ENCODE assay signal across 2 cellular contexts in the genomic region with DNA sequence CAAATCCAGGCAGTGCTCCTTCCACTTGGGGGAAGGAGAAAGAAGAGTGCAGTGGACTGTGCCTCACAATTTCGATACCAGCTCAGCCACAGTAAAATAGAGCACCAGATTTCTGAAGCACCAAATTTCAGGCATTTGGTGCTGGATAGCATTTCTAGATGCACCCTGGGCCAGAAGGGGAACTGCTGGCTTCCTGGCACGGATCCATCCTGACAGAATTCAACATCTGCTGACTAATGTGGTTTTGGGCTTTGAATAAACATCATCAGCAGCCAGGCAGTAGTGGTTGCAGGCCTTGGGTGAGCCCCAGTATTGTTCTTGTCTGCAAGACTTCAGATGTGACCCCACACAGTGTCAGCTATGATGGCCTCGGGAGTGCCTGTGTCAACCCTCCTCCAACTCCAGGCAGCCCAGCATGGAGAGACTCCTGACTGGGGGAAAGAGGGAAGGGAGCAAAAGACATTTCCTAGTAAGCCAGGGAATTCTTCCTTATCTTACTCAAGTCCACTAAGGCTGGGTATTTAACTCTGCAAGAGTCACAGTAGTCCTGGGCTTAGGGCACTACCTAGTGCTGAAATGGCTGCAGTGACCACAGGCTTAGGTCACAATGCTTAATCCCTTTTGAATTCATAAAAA.
TF ChIP-seq lines count a peak whose summit lies in the region.

No MANE protein-coding gene starts in this region.

TF ChIP-seq in SK-N-SH, 30 proteins besides CTCF, POLR2A, EP300 and RAD21 (continued from another document):
- TF ChIP-seq, protein P1, sequence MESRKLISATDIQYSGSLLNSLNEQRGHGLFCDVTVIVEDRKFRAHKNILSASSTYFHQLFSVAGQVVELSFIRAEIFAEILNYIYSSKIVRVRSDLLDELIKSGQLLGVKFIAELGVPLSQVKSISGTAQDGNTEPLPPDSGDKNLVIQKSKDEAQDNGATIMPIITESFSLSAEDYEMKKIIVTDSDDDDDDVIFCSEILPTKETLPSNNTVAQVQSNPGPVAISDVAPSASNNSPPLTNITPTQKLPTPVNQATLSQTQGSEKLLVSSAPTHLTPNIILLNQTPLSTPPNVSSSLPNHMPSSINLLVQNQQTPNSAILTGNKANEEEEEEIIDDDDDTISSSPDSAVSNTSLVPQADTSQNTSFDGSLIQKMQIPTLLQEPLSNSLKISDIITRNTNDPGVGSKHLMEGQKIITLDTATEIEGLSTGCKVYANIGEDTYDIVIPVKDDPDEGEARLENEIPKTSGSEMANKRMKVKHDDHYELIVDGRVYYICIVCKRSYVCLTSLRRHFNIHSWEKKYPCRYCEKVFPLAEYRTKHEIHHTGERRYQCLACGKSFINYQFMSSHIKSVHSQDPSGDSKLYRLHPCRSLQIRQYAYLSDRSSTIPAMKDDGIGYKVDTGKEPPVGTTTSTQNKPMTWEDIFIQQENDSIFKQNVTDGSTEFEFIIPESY (IDR thresholded peaks at IDR 0.05; ENCODE audit: borderline replicate concordance, low read depth): no peak
- TF ChIP-seq ELF1 (IDR thresholded peaks at IDR 0.05): no peak
- no peak for TF ChIP-seq RCOR1 (IDR thresholded peaks at IDR 0.05; ENCODE audit: low read length)
- no peak for TF ChIP-seq MEF2A (IDR thresholded peaks at IDR 0.05; ENCODE audit: borderline replicate concordance, low read depth)
- no peak for TF ChIP-seq TCF12 (IDR thresholded peaks at IDR 0.05)
- TF ChIP-seq, protein P2, sequence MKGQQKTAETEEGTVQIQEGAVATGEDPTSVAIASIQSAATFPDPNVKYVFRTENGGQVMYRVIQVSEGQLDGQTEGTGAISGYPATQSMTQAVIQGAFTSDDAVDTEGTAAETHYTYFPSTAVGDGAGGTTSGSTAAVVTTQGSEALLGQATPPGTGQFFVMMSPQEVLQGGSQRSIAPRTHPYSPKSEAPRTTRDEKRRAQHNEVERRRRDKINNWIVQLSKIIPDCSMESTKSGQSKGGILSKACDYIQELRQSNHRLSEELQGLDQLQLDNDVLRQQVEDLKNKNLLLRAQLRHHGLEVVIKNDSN (IDR thresholded peaks at IDR 0.05; ENCODE audit: borderline replicate concordance, low read depth): no peak
- TF ChIP-seq, protein P3, sequence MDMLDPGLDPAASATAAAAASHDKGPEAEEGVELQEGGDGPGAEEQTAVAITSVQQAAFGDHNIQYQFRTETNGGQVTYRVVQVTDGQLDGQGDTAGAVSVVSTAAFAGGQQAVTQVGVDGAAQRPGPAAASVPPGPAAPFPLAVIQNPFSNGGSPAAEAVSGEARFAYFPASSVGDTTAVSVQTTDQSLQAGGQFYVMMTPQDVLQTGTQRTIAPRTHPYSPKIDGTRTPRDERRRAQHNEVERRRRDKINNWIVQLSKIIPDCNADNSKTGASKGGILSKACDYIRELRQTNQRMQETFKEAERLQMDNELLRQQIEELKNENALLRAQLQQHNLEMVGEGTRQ (IDR thresholded peaks at IDR 0.05; ENCODE audit: borderline replicate concordance, low read depth, low read length): no peak
- no peak for TF ChIP-seq TEAD4 (IDR thresholded peaks at IDR 0.05; ENCODE audit: borderline replicate concordance, insufficient read depth)
- no peak for TF ChIP-seq CHD2 (IDR thresholded peaks at IDR 0.05; ENCODE audit: low read length, partially characterized antibody)

TF ChIP-seq in SK-N-SH treated with all-trans-retinoic acid at 6 μM for 48 hours, 23 proteins besides CTCF, POLR2A, EP300 and RAD21 (continued from another document):
- TF ChIP-seq, protein P4, sequence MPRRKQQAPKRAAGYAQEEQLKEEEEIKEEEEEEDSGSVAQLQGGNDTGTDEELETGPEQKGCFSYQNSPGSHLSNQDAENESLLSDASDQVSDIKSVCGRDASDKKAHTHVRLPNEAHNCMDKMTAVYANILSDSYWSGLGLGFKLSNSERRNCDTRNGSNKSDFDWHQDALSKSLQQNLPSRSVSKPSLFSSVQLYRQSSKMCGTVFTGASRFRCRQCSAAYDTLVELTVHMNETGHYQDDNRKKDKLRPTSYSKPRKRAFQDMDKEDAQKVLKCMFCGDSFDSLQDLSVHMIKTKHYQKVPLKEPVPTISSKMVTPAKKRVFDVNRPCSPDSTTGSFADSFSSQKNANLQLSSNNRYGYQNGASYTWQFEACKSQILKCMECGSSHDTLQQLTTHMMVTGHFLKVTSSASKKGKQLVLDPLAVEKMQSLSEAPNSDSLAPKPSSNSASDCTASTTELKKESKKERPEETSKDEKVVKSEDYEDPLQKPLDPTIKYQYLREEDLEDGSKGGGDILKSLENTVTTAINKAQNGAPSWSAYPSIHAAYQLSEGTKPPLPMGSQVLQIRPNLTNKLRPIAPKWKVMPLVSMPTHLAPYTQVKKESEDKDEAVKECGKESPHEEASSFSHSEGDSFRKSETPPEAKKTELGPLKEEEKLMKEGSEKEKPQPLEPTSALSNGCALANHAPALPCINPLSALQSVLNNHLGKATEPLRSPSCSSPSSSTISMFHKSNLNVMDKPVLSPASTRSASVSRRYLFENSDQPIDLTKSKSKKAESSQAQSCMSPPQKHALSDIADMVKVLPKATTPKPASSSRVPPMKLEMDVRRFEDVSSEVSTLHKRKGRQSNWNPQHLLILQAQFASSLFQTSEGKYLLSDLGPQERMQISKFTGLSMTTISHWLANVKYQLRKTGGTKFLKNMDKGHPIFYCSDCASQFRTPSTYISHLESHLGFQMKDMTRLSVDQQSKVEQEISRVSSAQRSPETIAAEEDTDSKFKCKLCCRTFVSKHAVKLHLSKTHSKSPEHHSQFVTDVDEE (CRISPR knock-in tag; IDR thresholded peaks at IDR 0.05): no peak
- no peak for TF ChIP-seq ESRRG (CRISPR knock-in tag; IDR thresholded peaks at IDR 0.05)
- TF ChIP-seq RARB (CRISPR knock-in tag; IDR thresholded peaks at IDR 0.05): no peak
- TF ChIP-seq, protein P5, sequence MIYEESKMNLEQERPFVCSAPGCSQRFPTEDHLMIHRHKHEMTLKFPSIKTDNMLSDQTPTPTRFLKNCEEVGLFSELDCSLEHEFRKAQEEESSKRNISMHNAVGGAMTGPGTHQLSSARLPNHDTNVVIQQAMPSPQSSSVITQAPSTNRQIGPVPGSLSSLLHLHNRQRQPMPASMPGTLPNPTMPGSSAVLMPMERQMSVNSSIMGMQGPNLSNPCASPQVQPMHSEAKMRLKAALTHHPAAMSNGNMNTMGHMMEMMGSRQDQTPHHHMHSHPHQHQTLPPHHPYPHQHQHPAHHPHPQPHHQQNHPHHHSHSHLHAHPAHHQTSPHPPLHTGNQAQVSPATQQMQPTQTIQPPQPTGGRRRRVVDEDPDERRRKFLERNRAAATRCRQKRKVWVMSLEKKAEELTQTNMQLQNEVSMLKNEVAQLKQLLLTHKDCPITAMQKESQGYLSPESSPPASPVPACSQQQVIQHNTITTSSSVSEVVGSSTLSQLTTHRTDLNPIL (CRISPR knock-in tag; IDR thresholded peaks at IDR 0.05; ENCODE audit: low read depth): no peak
